21 cellular contexts compared by ENCODE assay signal in the genomic region with DNA sequence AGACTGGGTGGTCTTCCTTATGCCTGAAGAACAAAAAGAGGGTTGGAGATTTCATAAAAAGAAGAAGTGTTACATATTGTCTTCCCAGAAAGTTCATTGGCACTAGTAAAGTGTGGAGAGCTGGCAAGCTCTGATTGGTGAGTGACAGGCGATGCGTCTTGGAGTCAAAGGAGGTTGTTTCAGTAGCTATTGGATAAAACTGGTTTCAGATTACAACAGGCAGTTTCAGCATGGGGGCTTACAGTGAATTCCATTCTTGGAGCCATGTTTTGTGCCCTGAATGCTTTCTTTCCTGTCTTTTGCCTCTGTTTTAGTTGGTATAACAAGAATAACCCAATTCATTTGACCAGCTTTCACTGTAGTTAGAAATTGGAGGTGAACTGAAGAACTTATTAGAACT.
"Had no signal": no experiment of that assay in that cellular context is flagged by ENCODE, and none has a peak within 500 bp of the region (broad histone marks: within the 10 kb centered on the region; RNA-seq: fewer than 3 reads in every experiment).

No MANE protein-coding gene starts in this region.

- H3K36me3 Mint-ChIP-seq: stimulated activated memory B cell treated with anti-CD40 and anti-IgM and Interleukin-4, amounts not matched to agents 10 μg/mL and 1 μg/mL and 100 μg/mL, for 72 hours had no signal

- H3K4me3 Mint-ChIP-seq: naive thymus-derived CD8-positive, alpha-beta T cell; stimulated activated memory B cell treated with anti-CD40 and anti-IgM and Interleukin-4, amounts not matched to agents 10 μg/mL and 1 μg/mL and 100 μg/mL, for 72 hours; stimulated activated naive CD8-positive, alpha-beta T cell treated with anti-CD3 and anti-CD28 coated beads, Interleukin-15, Interleukin-2, amounts not matched to agents 100 ng/mL and 50 ng/mL, for 24 hours had no signal

- H3K9me3 Mint-ChIP-seq: stimulated activated memory B cell treated with anti-CD40 and anti-IgM and Interleukin-4, amounts not matched to agents 10 μg/mL and 1 μg/mL and 100 μg/mL, for 72 hours had no signal

- H3K27me3 Mint-ChIP-seq: naive thymus-derived CD8-positive, alpha-beta T cell; stimulated activated memory B cell treated with anti-CD40 and anti-IgM and Interleukin-4, amounts not matched to agents 10 μg/mL and 1 μg/mL and 100 μg/mL, for 72 hours; stimulated activated naive CD8-positive, alpha-beta T cell treated with anti-CD3 and anti-CD28 coated beads, Interleukin-15, Interleukin-2, amounts not matched to agents 100 ng/mL and 50 ng/mL, for 24 hours had no signal

- H3K4me1 Mint-ChIP-seq: naive thymus-derived CD8-positive, alpha-beta T cell; stimulated activated memory B cell treated with anti-CD40 and anti-IgM and Interleukin-4, amounts not matched to agents 10 μg/mL and 1 μg/mL and 100 μg/mL, for 72 hours had no signal

- DNase-seq: effector memory CD4-positive, alpha-beta T cell; gastrocnemius medialis; left colon; mucosa of descending colon; nucleus accumbens; ovary; psoas muscle; retina; right lobe of liver; spleen; stimulated activated CD4-positive, alpha-beta T cell treated with anti-CD3 and anti-CD28 coated beads, Interleukin-15, amount 100 ng/mL, for 24 hours; stimulated activated CD4-positive, alpha-beta T cell treated with anti-CD3 and anti-CD28 coated beads, Interleukin-1b, Interleukin-23, amount 100 ng/mL, for 48 hours; stimulated activated CD4-positive, alpha-beta T cell treated with anti-CD3 and anti-CD28 coated beads, Interleukin-4, amount 100 ng/mL, for 24 hours; testis; upper lobe of right lung had no signal

- H3K27ac Mint-ChIP-seq: naive thymus-derived CD8-positive, alpha-beta T cell; stimulated activated memory B cell treated with anti-CD40 and anti-IgM and Interleukin-4, amounts not matched to agents 10 μg/mL and 1 μg/mL and 100 μg/mL, for 72 hours; stimulated activated naive CD8-positive, alpha-beta T cell treated with anti-CD3 and anti-CD28 coated beads, Interleukin-15, Interleukin-2, amounts not matched to agents 100 ng/mL and 50 ng/mL, for 24 hours had no signal

- H3K27ac ChIP-seq: gastrocnemius medialis, ovary, psoas muscle, right lobe of liver, spleen, testis, tibial nerve, upper lobe of right lung, vagina had no signal

- ATAC-seq: esophagus mucosa; gastrocnemius medialis; left colon; mucosa of descending colon; naive thymus-derived CD8-positive, alpha-beta T cell; psoas muscle; right lobe of liver; stimulated activated memory B cell treated with anti-CD40 and anti-IgM and Interleukin-4, amounts not matched to agents 10 μg/mL and 1 μg/mL and 100 μg/mL, for 72 hours; upper lobe of right lung had no signal
